In genomic region chr11:72260574-72260973, GRCh38 we compare ENCODE assay signal across 1 cellular context.
TF ChIP-seq lines count a peak whose summit lies in the region.

No MANE protein-coding gene starts in this region.

TF ChIP-seq in HEK293, 187 proteins besides CTCF, POLR2A, EP300 and RAD21 (continued from another document):
- TF ChIP-seq ZNF518A (tag by site-specific recombination; conservative IDR thresholded peaks at IDR 0.05; ENCODE audit: low read depth) (no peak), GLIS1 (tag by site-specific recombination; IDR thresholded peaks at IDR 0.05) (no peak), ZNF664 (tag by site-specific recombination; IDR thresholded peaks at IDR 0.05) (peak; percentile 81), ZNF658 (tag by site-specific recombination; IDR thresholded peaks at IDR 0.05) (no peak)
